In genomic region chr12:55797068-55797467, GRCh38 we compare ENCODE assay signal across 9 cellular contexts. TPM values are rescaled to one million over a fixed set of nuclear protein-coding genes. Genes with fewer than 3 reads are reported as not detected.
DNase-seq lines count a peak whose midpoint lies in the region; ATAC-seq, FAIRE-seq and TF ChIP-seq lines count a peak whose summit lies in the region.
"Had no signal": no experiment of that assay in that cellular context is flagged by ENCODE, and none has a peak within 500 bp of the region (broad histone marks: within the 10 kb centered on the region; RNA-seq: fewer than 3 reads in every experiment).

No MANE protein-coding gene starts in this region.

- peak; percentile 46 for DNase-seq in NCI-H146 (lab: John Stamatoyannopoulos, UW)
- DNase-seq in NCI-H146 treated with DMSO at 0.1 percent for 48 hours (lab: John Stamatoyannopoulos, UW; ENCODE audit: unreplicated experiment), result no peak
- DNase-seq in MG63, result peak; percentile 7
- DNase-seq in astrocyte of the hippocampus (ENCODE audit: low read depth, low spot score), result peak; percentile 68
- no peak for DNase-seq in kidney
- DNase-seq in activated CD8-positive, alpha-beta memory T cell treated with anti-CD3 and anti-CD28 coated beads for 24 hours, result no peak
- no peak for DNase-seq in Peyer's patch

- no peak for ATAC-seq in HG03432 (IDR thresholded peaks at IDR 0.05; ENCODE audit: unreplicated experiment)

- intact Hi-C loops in kidney (cut with DNase I), result loop anchor here (10.0 kb wide), 1 partner anchor 52 kb away; the partner anchor contains the start of gene GDF11

- no peak for TF ChIP-seq POLR2A in Peyer's patch (IDR thresholded peaks at IDR 0.05)

- H3K9ac ChIP-seq in kidney (ENCODE audit: low read length in 2 of 2), result no peak overlapping the region

- H3K9me3 ChIP-seq in MG63 (no peaks in the 10 kb centered on the region), kidney (ENCODE audit: control insufficient read depth in 1 of 2, low read length in 2 of 2) (no peaks in the 10 kb centered on the region), Peyer's patch (no peaks in the 10 kb centered on the region)

- H3K27me3 ChIP-seq in MG63, result no peaks in the 10 kb centered on the region
- no peaks in the 10 kb centered on the region for H3K27me3 ChIP-seq in Peyer's patch

- no peaks in the 10 kb centered on the region for H3K4me1 ChIP-seq in kidney (ENCODE audit: control insufficient read depth in 1 of 2, insufficient read depth in 1 of 2, low read depth in 1 of 2, low read length in 2 of 2)
- no peaks in the 10 kb centered on the region for H3K4me1 ChIP-seq in Peyer's patch

- TF ChIP-seq CTCF in kidney (IDR thresholded peaks at IDR 0.05; ENCODE audit: borderline replicate concordance, extremely low read depth, insufficient read depth) (peak; percentile 39), Peyer's patch (IDR thresholded peaks at IDR 0.05) (peak in 3 of 6 experiments; percentile 44 to 49 (median 45))

- FAIRE-seq in kidney (lab: Jason Lieb, UNC), result no peak

- peaks cover 84% of the 10 kb centered on the region for H3K36me3 ChIP-seq in MG63
- peaks cover 13 to 60% of the 10 kb centered on the region in 2 donors for H3K36me3 ChIP-seq in kidney (ENCODE audit: control insufficient read depth in 1 of 2, insufficient read depth in 2 of 2, low read length in 2 of 2)
- H3K36me3 ChIP-seq in Peyer's patch, result peaks cover 0 to 72% (median 0%) of the 10 kb centered on the region in 3 donors

- no peak overlapping the region for H3K4me3 ChIP-seq in MG63
- H3K4me3 ChIP-seq in kidney (ENCODE audit: low read length in 2 of 2), result no peak overlapping the region
- no peak overlapping the region for H3K4me3 ChIP-seq in Peyer's patch

- H3K27ac ChIP-seq in kidney (ENCODE audit: low read depth in 2 of 2, low read length in 2 of 2) (no peak overlapping the region), Peyer's patch (no peak overlapping the region)

RNA-seq across cellular contexts. Expression of gene SARNP, which starts 20.5 kb away (rescaled TPM):
- total RNA-seq in MG63 (2014; rRNA removed; shearing (Covaris generic); ENCODE audit: low replicate concordance), result 142 and 228 TPM in 2 replicates
- 51.1 TPM for total RNA-seq in kidney
- polyA plus RNA-seq in kidney (ENCODE audit: insufficient read depth, low read depth, low replicate concordance), result 109 TPM
- total RNA-seq in Peyer's patch, result 10 to 100 TPM; 21.9 to 60.2 (median 44.9) TPM

RNA-seq across cellular contexts. Expression of gene ORMDL2, which starts 20.8 kb away (rescaled TPM):
- 8.0 and 12.0 TPM in 2 replicates for total RNA-seq in MG63 (2014; rRNA removed; shearing (Covaris generic); ENCODE audit: low replicate concordance)
- 51.2 TPM for total RNA-seq in kidney
- 75.9 TPM for polyA plus RNA-seq in kidney (ENCODE audit: insufficient read depth, low read depth, low replicate concordance)
- total RNA-seq in Peyer's patch, result 10 to 100 TPM in 3 of 4 donors, 1 to 10 TPM in 1; 5.0 to 31.2 (median 24.2) TPM

RNA-seq across cellular contexts. Expression of gene DNAJC14, which starts 32.3 kb away (rescaled TPM):
- total RNA-seq in MG63 (2014; rRNA removed; shearing (Covaris generic); ENCODE audit: low replicate concordance), result 46.6 and 49.9 TPM in 2 replicates
- total RNA-seq in kidney (37.9 TPM), Peyer's patch (10 to 100 TPM; 35.4 to 43.4 (median 43.0) TPM)
- polyA plus RNA-seq in kidney (ENCODE audit: insufficient read depth, low read depth, low replicate concordance), result 18.9 TPM

RNA-seq across cellular contexts. Expression of gene MMP19, which starts 45.7 kb away (rescaled TPM):
- total RNA-seq in MG63 (2014; rRNA removed; shearing (Covaris generic); ENCODE audit: low replicate concordance), result not detected in 2 replicates
- total RNA-seq in kidney, result 8.8 TPM
- polyA plus RNA-seq in kidney (ENCODE audit: insufficient read depth, low read depth, low replicate concordance), result 2.0 TPM
- 10 to 100 TPM in 1 of 4 donors, 1 to 10 TPM in 3; 3.3 to 44.6 (median 5.2) TPM for total RNA-seq in Peyer's patch
- polyA plus RNA-seq: CD4-positive, alpha-beta memory T cell had no signal

RNA-seq across cellular contexts. Expression of gene GDF11, which starts 54.1 kb away (rescaled TPM):
- 2.8 and 3.9 TPM in 2 replicates for total RNA-seq in MG63 (2014; rRNA removed; shearing (Covaris generic); ENCODE audit: low replicate concordance)
- total RNA-seq in kidney (6.2 TPM), Peyer's patch (10 to 100 TPM in 1 of 4 donors, 1 to 10 TPM in 1, under 1 TPM in 2; 0.35 to 14.9 (median 1.1) TPM)
- 3.4 TPM for polyA plus RNA-seq in kidney (ENCODE audit: insufficient read depth, low read depth, low replicate concordance)

Comparison
In these comparisons a context has a peak if more than half of its experiments do, and no peak if none do; other contexts are left out.
1. DNase-seq: peak in NCI-H146 (single experiment), MG63 (single experiment) and astrocyte of the hippocampus (single experiment); none in NCI-H146 treated with DMSO at 0.1 percent for 48 hours (single experiment), kidney (single experiment), activated CD8-positive, alpha-beta memory T cell treated with anti-CD3 and anti-CD28 coated beads for 24 hours (single experiment) and Peyer's patch (0 of 3).